ENCODE assay signal across 1 cellular context in the genomic region with DNA sequence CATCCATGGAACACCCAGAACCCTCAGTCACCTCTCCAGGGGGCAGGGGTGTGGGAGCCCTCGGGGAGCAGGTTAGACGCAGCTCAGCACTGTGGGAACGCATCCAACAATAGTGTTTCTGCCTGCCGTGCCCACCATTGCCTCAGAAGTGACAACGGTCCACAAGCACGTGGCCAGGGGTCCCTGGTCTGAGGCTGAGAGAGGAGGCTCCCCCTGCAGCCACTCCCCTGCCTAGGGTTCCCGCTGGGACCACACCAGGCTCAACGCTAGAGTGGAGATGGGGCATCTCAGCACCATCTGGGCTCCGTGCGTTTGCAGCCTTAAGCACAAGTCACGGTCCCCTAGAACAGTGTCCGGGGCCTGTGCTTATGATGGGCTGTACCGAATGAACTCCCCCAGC.
TF ChIP-seq lines count a peak whose summit lies in the region.

No MANE protein-coding gene starts in this region.

TF ChIP-seq in HEK293, 187 proteins besides CTCF, POLR2A, EP300 and RAD21 (continued from another document):
- TF ChIP-seq, protein P1, sequence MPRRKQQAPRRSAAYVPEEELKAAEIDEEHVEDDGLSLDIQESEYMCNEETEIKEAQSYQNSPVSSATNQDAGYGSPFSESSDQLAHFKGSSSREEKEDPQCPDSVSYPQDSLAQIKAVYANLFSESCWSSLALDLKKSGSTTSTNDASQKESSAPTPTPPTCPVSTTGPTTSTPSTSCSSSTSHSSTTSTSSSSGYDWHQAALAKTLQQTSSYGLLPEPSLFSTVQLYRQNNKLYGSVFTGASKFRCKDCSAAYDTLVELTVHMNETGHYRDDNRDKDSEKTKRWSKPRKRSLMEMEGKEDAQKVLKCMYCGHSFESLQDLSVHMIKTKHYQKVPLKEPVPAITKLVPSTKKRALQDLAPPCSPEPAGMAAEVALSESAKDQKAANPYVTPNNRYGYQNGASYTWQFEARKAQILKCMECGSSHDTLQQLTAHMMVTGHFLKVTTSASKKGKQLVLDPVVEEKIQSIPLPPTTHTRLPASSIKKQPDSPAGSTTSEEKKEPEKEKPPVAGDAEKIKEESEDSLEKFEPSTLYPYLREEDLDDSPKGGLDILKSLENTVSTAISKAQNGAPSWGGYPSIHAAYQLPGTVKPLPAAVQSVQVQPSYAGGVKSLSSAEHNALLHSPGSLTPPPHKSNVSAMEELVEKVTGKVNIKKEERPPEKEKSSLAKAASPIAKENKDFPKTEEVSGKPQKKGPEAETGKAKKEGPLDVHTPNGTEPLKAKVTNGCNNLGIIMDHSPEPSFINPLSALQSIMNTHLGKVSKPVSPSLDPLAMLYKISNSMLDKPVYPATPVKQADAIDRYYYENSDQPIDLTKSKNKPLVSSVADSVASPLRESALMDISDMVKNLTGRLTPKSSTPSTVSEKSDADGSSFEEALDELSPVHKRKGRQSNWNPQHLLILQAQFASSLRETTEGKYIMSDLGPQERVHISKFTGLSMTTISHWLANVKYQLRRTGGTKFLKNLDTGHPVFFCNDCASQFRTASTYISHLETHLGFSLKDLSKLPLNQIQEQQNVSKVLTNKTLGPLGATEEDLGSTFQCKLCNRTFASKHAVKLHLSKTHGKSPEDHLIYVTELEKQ (tag by site-specific recombination; IDR thresholded peaks at IDR 0.05; ENCODE audit: borderline replicate concordance) = no peak
